In the genomic region with DNA sequence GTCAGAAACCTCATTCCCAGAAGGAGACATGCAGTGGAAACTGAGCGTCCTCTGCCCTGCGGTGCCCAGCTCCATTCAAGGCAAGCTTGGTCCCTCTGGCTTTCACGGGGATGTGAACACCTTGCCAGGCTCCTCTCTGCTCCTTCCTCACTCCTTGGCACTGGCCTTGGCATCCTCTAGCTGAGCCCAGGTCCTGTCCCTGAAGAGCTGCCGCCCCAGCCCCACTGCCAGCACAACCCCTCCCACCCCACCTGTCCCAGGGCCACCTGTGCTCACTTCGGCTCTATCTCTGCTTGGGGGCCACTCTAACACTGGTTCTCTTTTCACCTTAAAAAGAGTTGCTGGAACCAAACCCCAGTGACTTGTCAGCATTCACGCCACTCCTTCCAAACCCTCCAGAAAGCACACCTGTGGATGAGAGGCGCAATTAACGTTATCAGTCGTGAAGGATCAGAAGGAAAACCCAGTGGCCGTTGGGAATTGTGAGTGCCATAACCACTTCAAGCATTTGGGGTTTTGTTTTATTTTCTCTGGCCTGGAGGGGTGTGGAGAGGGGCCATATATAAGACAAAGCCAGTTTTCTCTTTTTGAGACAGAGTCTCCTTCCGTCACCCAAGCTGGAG, we compare ENCODE assay signal across 19 cellular contexts.
"Had no signal": no experiment of that assay in that cellular context is flagged by ENCODE, and none has a peak within 500 bp of the region (broad histone marks: within the 10 kb centered on the region; RNA-seq: fewer than 3 reads in every experiment).

No MANE protein-coding gene starts in this region.

- H3K36me3 Mint-ChIP-seq: immature natural killer cell, mesothelial cell of epicardium had no signal

- H3K9me3 ChIP-seq: prostate gland, sigmoid colon, stomach, thoracic aorta, transverse colon had no signal

- H3K4me3 ChIP-seq: prostate gland, sigmoid colon, skin epidermis, stomach, thoracic aorta, transverse colon had no signal

- H3K36me3 ChIP-seq: prostate gland, sigmoid colon, stomach, thoracic aorta, transverse colon had no signal

- H3K27me3 ChIP-seq: sigmoid colon, transverse colon had no signal

- H3K4me3 Mint-ChIP-seq: central memory CD8-positive, alpha-beta T cell; immature natural killer cell; mesothelial cell of epicardium; nephron had no signal

- H3K4me1 Mint-ChIP-seq: central memory CD8-positive, alpha-beta T cell; immature natural killer cell had no signal

- H3K4me1 ChIP-seq: prostate gland had no signal

- DNase-seq: effector memory CD4-positive, alpha-beta T cell; immature natural killer cell; mammary epithelial cell; retina; sigmoid colon; stimulated activated CD4-positive, alpha-beta T cell treated with anti-CD3 and anti-CD28 coated beads, Interleukin-2, amount 100 ng/mL, for 24 hours; stimulated activated CD4-positive, alpha-beta T cell treated with anti-CD3 and anti-CD28 coated beads, Interleukin-4, amount 100 ng/mL, for 4 hours; stimulated activated naive CD4-positive, alpha-beta T cell; stomach; substantia nigra; transverse colon had no signal

- H3K27ac ChIP-seq: parathyroid adenoma, prostate gland, skin epidermis, stomach, thoracic aorta had no signal

- H3K27ac Mint-ChIP-seq: immature natural killer cell had no signal

- ATAC-seq: esophagus mucosa had no signal

- H3K9me3 Mint-ChIP-seq: central memory CD8-positive, alpha-beta T cell; immature natural killer cell had no signal
